ENCODE assay signal across 21 cellular contexts in the genomic region with DNA sequence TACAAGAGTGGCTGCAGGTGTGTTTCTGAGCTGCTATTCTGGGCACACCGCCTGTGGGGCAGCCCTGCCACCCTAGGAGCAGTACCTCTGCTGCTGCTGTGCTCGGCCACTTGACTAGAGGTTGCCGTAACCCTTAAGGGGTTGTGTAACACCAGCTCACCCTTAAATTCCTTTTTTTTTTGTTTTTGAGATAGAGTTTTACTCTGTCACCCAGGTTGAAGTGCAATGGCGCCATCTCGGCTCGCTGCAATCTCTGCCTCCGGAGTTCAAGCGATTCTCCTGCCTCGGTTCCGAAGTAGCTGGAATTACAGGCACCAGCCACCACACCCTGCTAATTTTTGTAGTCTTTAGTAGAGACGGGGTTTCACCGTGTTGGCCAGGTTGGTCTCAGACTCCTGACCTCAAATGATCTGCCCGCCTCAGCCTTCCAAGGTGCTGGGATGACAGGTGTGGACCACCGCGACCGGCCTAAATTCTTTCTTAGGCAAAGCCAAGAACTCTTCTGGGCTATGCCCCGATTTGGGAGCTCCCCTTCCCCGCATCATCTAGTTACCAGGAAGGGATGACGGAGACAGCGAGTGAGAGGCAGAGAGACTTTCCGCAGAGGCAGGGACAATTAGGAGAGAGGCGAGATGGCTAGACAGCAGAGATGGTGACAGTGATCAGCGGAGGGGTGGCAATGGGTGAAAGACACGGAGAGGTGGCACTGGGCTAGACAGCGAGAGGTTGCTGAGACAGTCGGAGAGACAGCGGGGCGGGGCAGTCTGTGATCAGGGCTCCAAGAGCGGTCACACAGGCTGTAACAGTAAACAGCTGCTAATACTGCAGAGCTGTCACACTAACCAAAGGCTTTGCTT. TPM values are rescaled to one million over a fixed set of nuclear protein-coding genes. Genes with fewer than 3 reads are reported as not detected.
A peak's percentile ranks its signal among the peaks of the same experiment; 100 is the strongest.
DNase-seq lines count a peak whose midpoint lies in the region; ATAC-seq, FAIRE-seq and TF ChIP-seq lines count a peak whose summit lies in the region.
"Had no signal": no experiment of that assay in that cellular context is flagged by ENCODE, and none has a peak within 500 bp of the region (broad histone marks: within the 10 kb centered on the region; RNA-seq: fewer than 3 reads in every experiment).

No MANE protein-coding gene starts in this region.

- H3K4me3 ChIP-seq in HUES6 (ENCODE audit: low read depth, low read length) (peak overlapping the region; percentile 14; the same call in 1 of the 2 replicates), K562 (no peak overlapping the region), neuronal stem cell (ENCODE audit: low read length in 2 of 2) (peak overlapping the region in 1 of 2 donors; percentile 38), mesenchymal stem cell (ENCODE audit: insufficient read depth in 1 of 2, low read depth in 1 of 2, low read length in 2 of 2) (no peak overlapping the region)
- H3K4me3 ChIP-seq: psoas muscle, suprapubic skin had no signal

- H3K27me3 ChIP-seq in HUES6 (ENCODE audit: control insufficient read depth, insufficient read depth, low read length) (no peaks in the 10 kb centered on the region), K562 (ENCODE audit: control insufficient read depth in 2 of 2, insufficient read depth in 2 of 2, low read length in 2 of 2) (peaks cover 25 to 52% of the 10 kb centered on the region in 2 experiments), neuronal stem cell (ENCODE audit: control insufficient read depth in 3 of 3, insufficient read depth in 3 of 3, low read depth in 1 of 3, low read length in 3 of 3) (no peaks in the 10 kb centered on the region), mesenchymal stem cell (ENCODE audit: control insufficient read depth in 1 of 2, insufficient read depth in 1 of 2, low read length in 2 of 2) (peaks cover 0 to 31% of the 10 kb centered on the region in 2 experiments)

- no peak for TF ChIP-seq POLR2A in K562 (conservative IDR thresholded peaks at IDR 0.05)

- no peak for TF ChIP-seq CTCF in K562 (IDR thresholded peaks at IDR 0.05 in 2 of 3, conservative IDR thresholded peaks at IDR 0.05 in 1 of 3; ENCODE audit: insufficient read depth in 2 of 3, low read depth in 1 of 3, low read length in 3 of 3)

- H4K20me1 ChIP-seq in K562 (replicated peaks; ENCODE audit: control insufficient read depth, insufficient read depth, low read length) = no peaks in the 10 kb centered on the region

- H3K36me3 ChIP-seq in HUES6 (ENCODE audit: control insufficient read depth, insufficient read depth, low read length) = no peaks in the 10 kb centered on the region
- H3K36me3 ChIP-seq in K562 (ENCODE audit: control insufficient read depth, insufficient read depth, low read length) = no peaks in the 10 kb centered on the region
- no peaks in the 10 kb centered on the region for H3K36me3 ChIP-seq in neuronal stem cell (replicated peaks in 1 of 2; ENCODE audit: control insufficient read depth in 2 of 2, insufficient read depth in 2 of 2, low read length in 2 of 2)
- no peaks in the 10 kb centered on the region for H3K36me3 ChIP-seq in mesenchymal stem cell (ENCODE audit: control insufficient read depth in 1 of 2, insufficient read depth in 2 of 2, low read depth in 1 of 2, low read length in 2 of 2)
- H3K36me3 ChIP-seq: BE2C, suprapubic skin had no signal

- no peak for TF ChIP-seq RAD21 in K562 (CRISPR knock-in tag; conservative IDR thresholded peaks at IDR 0.05 in 1 of 2, IDR thresholded peaks at IDR 0.05 in 1 of 2)

- H2BK12ac ChIP-seq in neuronal stem cell (ENCODE audit: low read length) (no peak overlapping the region), mesenchymal stem cell (ENCODE audit: low read length in 2 of 2) (no peak overlapping the region)

- no peaks in the 10 kb centered on the region for H3K9me1 ChIP-seq in K562 (ENCODE audit: control insufficient read depth, insufficient read depth, low read length)

- no peak overlapping the region for H2BK15ac ChIP-seq in neuronal stem cell (ENCODE audit: low read length)
- no peak overlapping the region for H2BK15ac ChIP-seq in mesenchymal stem cell (ENCODE audit: low read depth, poor library complexity, severe bottlenecking)

- TSS peak; percentile 86 for BruUV-seq in K562 (replicated peaks; lab: Mats Ljungman, UMichigan)

- H2AK5ac ChIP-seq in neuronal stem cell (ENCODE audit: low read depth, low read length) (no peak overlapping the region), mesenchymal stem cell (ENCODE audit: low read length, severe bottlenecking) (no peak overlapping the region)

- H3K18ac ChIP-seq in neuronal stem cell (ENCODE audit: low read length) = no peak overlapping the region
- H3K18ac ChIP-seq in mesenchymal stem cell (ENCODE audit: low read depth in 1 of 2, low read length in 2 of 2) = no peak overlapping the region

- peak; percentile 24 for DNase-seq in Daoy (ENCODE audit: low read depth)
- DNase-seq in K562 (ENCODE audit: extremely low read depth in 1 of 4, low spot score in 3 of 4) = no peak
- no peak for DNase-seq in neuronal stem cell (ENCODE audit: low spot score)
- no peak for DNase-seq in NCI-H187 (lab: John Stamatoyannopoulos, UW)
- no peak for DNase-seq in mesenchymal stem cell
- no peak for DNase-seq in activated CD4-positive, alpha-beta T cell treated with anti-CD3 and anti-CD28 coated beads for 1 hour
- DNase-seq: activated CD4-positive, CD25-positive, alpha-beta regulatory T cell treated with anti-CD3 and anti-CD28 coated beads, Interleukin-2, amount 50 U/mL, for 72 hours; activated effector memory CD4-positive, alpha-beta T cell treated with Interleukin-2 at 50 U/mL for 16 hours; amniotic stem cell; BE2C; effector CD4-positive, alpha-beta T cell had no signal

- no peak overlapping the region for H4K8ac ChIP-seq in neuronal stem cell (ENCODE audit: low read depth, low read length)
- H4K8ac ChIP-seq in mesenchymal stem cell (ENCODE audit: low read length) = no peak overlapping the region

- POLR2A ChIA-PET in K562 (lab: Yijun Ruan, JAX) = no interaction called here

- H2BK5ac ChIP-seq in neuronal stem cell (ENCODE audit: low read length) = no peak overlapping the region
- no peak overlapping the region for H2BK5ac ChIP-seq in mesenchymal stem cell (ENCODE audit: low read depth, low read length, poor library complexity, severe bottlenecking)

- H3K14ac ChIP-seq in neuronal stem cell (ENCODE audit: low read length) = peak overlapping the region; percentile 21
- H3K14ac ChIP-seq in mesenchymal stem cell (ENCODE audit: low read length in 2 of 2) = no peak overlapping the region

- no peak for TF ChIP-seq EP300 in K562 (IDR thresholded peaks at IDR 0.05; ENCODE audit: low read length)

- H3K9ac ChIP-seq in HUES6 (ENCODE audit: low read length) (peak overlapping the region; percentile 89), K562 (ENCODE audit: insufficient read depth in 1 of 2, low read depth in 2 of 2, low read length in 2 of 2) (no peak overlapping the region), neuronal stem cell (ENCODE audit: low read depth, low read length, poor library complexity) (no peak overlapping the region), mesenchymal stem cell (ENCODE audit: low read length) (no peak overlapping the region)

- H3K23ac ChIP-seq in neuronal stem cell (ENCODE audit: low read depth, low read length, poor library complexity) = peak overlapping the region; percentile 44
- H3K23ac ChIP-seq in mesenchymal stem cell (ENCODE audit: low read length in 2 of 2) = no peak overlapping the region

- no peaks in the 10 kb centered on the region for H3K79me2 ChIP-seq in K562 (ENCODE audit: control insufficient read depth, insufficient read depth, low read length)

- intact Hi-C loops in K562 (cut with micrococcal nuclease) = no loop called here

- peaks cover 13% of the 10 kb centered on the region for H3K9me3 ChIP-seq in HUES6 (ENCODE audit: control insufficient read depth, insufficient read depth, low read depth, low read length)
- H3K9me3 ChIP-seq in K562 (replicated peaks; ENCODE audit: control insufficient read depth, insufficient read depth, low read depth, low read length) = no peaks in the 10 kb centered on the region
- peaks cover 0 to 5% of the 10 kb centered on the region in 2 donors for H3K9me3 ChIP-seq in neuronal stem cell (replicated peaks in 1 of 2; ENCODE audit: control insufficient read depth in 2 of 2, insufficient read depth in 1 of 2, low read depth in 1 of 2, low read length in 2 of 2)
- peaks cover 2% of the 10 kb centered on the region for H3K9me3 ChIP-seq in mesenchymal stem cell (ENCODE audit: control insufficient read depth, low read length)
- H3K9me3 ChIP-seq: BE2C, psoas muscle, suprapubic skin had no signal

- in situ Hi-C loops in K562 (cut with MboI) = no loop called here

- WGBS in K562 (ENCODE audit: insufficient coverage, low coverage, missing lambda C conversion rate) = 2% methylated on average over 21 of the region's 29 CpGs
- no CpG with 5 or more reads among the region's 29 CpGs for WGBS in neuronal stem cell (ENCODE audit: extremely low coverage in 2 of 2, insufficient read length in 2 of 2, insufficient replicate concordance in 1 of 2), 2 donors
- WGBS in mesenchymal stem cell = 73% methylated on average over 25 of the region's 29 CpGs

- H3K79me1 ChIP-seq in neuronal stem cell (ENCODE audit: low read depth, low read length) (no peaks in the 10 kb centered on the region), mesenchymal stem cell (replicated peaks; ENCODE audit: low read length, poor library complexity, severe bottlenecking) (no peaks in the 10 kb centered on the region)

- CTCF ChIA-PET in K562 (lab: Yijun Ruan, JAX; ENCODE audit: low intra/inter-chr PET ratio) = no interaction called here

- H3K4ac ChIP-seq in neuronal stem cell (ENCODE audit: low read length) (no peak overlapping the region), mesenchymal stem cell (ENCODE audit: low read depth in 1 of 2, low read length in 2 of 2) (no peak overlapping the region)

- H3K4me1 ChIP-seq in HUES6 (ENCODE audit: control insufficient read depth, insufficient read depth, low read length) (no peaks in the 10 kb centered on the region; the same call in 1 of the 2 replicates), K562 (replicated peaks in 1 of 2; ENCODE audit: control insufficient read depth in 2 of 2, insufficient read depth in 2 of 2, low read length in 2 of 2) (no peaks in the 10 kb centered on the region), neuronal stem cell (ENCODE audit: control insufficient read depth in 2 of 2, insufficient read depth in 1 of 2, low read depth in 1 of 2, low read length in 2 of 2) (no peaks in the 10 kb centered on the region), mesenchymal stem cell (ENCODE audit: control insufficient read depth, insufficient read depth, low read depth, low read length) (no peaks in the 10 kb centered on the region)
- H3K4me1 ChIP-seq: BE2C, psoas muscle, suprapubic skin had no signal

- no peak overlapping the region for H2BK120ac ChIP-seq in neuronal stem cell (ENCODE audit: low read depth, low read length)
- H2BK120ac ChIP-seq in mesenchymal stem cell (ENCODE audit: low read depth, low read length) = no peak overlapping the region

- no peak overlapping the region for H3K4me2 ChIP-seq in K562 (ENCODE audit: insufficient read depth, low read length)
- no peak overlapping the region for H3K4me2 ChIP-seq in neuronal stem cell (ENCODE audit: insufficient read depth, low read length, poor library complexity, severe bottlenecking)
- no peak overlapping the region for H3K4me2 ChIP-seq in mesenchymal stem cell (ENCODE audit: low read length, poor library complexity, severe bottlenecking)

- FAIRE-seq in K562 (lab: Jason Lieb, UNC) = no peak
- FAIRE-seq: G401.6 had no signal

- H4K91ac ChIP-seq in neuronal stem cell (ENCODE audit: low read depth, low read length, poor library complexity) (no peak overlapping the region), mesenchymal stem cell (ENCODE audit: low read length) (no peak overlapping the region)

- H3K27ac ChIP-seq in HUES6 (ENCODE audit: low read depth, low read length) = peak overlapping the region; percentile 68; the same call in 1 of the 2 replicates
- H3K27ac ChIP-seq in K562 (ENCODE audit: extremely low read depth, low read depth, low read length) = no peak overlapping the region
- no peak overlapping the region for H3K27ac ChIP-seq in neuronal stem cell (replicated peaks; ENCODE audit: low read length)
- no peak overlapping the region for H3K27ac ChIP-seq in mesenchymal stem cell (ENCODE audit: low read length, poor library complexity, severe bottlenecking)
- H3K27ac ChIP-seq: psoas muscle, suprapubic skin had no signal

- no peak for ATAC-seq in K562
- no peak for ATAC-seq in GM21825 (IDR thresholded peaks at IDR 0.05; ENCODE audit: unreplicated experiment)
- ATAC-seq: esophagus mucosa, psoas muscle had no signal

- H2AFZ ChIP-seq in K562 (ENCODE audit: low read depth, low read length) = no peak overlapping the region
- H2AFZ ChIP-seq in neuronal stem cell (ENCODE audit: low read length) = no peak overlapping the region
- H2AFZ ChIP-seq in mesenchymal stem cell (ENCODE audit: low read depth, low read length) = no peak overlapping the region

RNA-seq across cellular contexts. Expression of gene LILRA5, which starts 4.4 kb away (rescaled TPM):
- not detected in 2 replicates for total RNA-seq in Daoy (2014; rRNA removed; shearing (Covaris generic))
- not detected in 2 replicates for total RNA-seq in K562 (2011; cell fraction: chromatin; rRNA removed; ENCODE audit: low replicate concordance)
- not detected in 2 replicates for total RNA-seq in K562 (2011; cell fraction: nucleolus; rRNA removed)
- not detected in 2 replicates for total RNA-seq in K562 (2011; cell fraction: nucleoplasm; rRNA removed)
- total RNA-seq in K562 (2014; rRNA removed) (not detected in 2 replicates), K562 (2014; rRNA removed; fragmentation: Illumina TruSeq; extraction: Trizol) (not detected in 2 replicates), K562 (2015; rRNA removed; fragmentation: Illumina TruSeq; extraction: Trizol) (not detected in 2 replicates), K562 (2021) (not detected in 2 replicates)
- polyA plus RNA-seq in K562 (2011; rRNA removed) (not detected in 2 replicates), K562 (2014; fragmentation: Illumina TruSeq; extraction: Trizol) (not detected in 2 replicates), K562 (2014; fragmentation: Nextera tagmentation; extraction: Ambion mirVana) (not detected), K562 (2014; rRNA removed) (not detected in 2 replicates)
- polyA plus RNA-seq in K562 (2011; cell fraction: cytosol; rRNA removed) = not detected in 2 replicates
- polyA plus RNA-seq in K562 (2011; cell fraction: nucleus; rRNA removed) = not detected in 2 replicates
- polyA plus RNA-seq in K562 (2012) = not detected in 2 replicates
- not detected in 2 replicates for polyA minus RNA-seq in K562 (2011; rRNA and poly(A)+ RNA removed)
- polyA minus RNA-seq in K562 (2011; cell fraction: cytosol; rRNA and poly(A)+ RNA removed) = not detected in 2 replicates
- polyA minus RNA-seq in K562 (2011; cell fraction: nucleus; rRNA and poly(A)+ RNA removed) = not detected in 2 replicates
- not detected for polyA plus RNA-seq in neuronal stem cell (2013, experiment 1 of 2)
- not detected for polyA plus RNA-seq in neuronal stem cell (2013, experiment 2 of 2)
- not detected for polyA plus RNA-seq in mesenchymal stem cell (2013, experiment 1 of 2)
- not detected for polyA plus RNA-seq in mesenchymal stem cell (2013, experiment 2 of 2)
- total RNA-seq: LHCN-M2; lung microvascular endothelial cell; natural killer cell treated with Interleukin-12 subunit alpha and Interleukin-12 subunit beta and Interleukin-15 and Interleukin-18, amount 100 ng/mL, for 72 hours; SK-MEL-5; suprapubic skin had no signal

RNA-seq across cellular contexts. Expression of gene LILRA4, which starts 21.6 kb away (rescaled TPM):
- not detected in 2 replicates for total RNA-seq in Daoy (2014; rRNA removed; shearing (Covaris generic))
- total RNA-seq in K562 (2011; cell fraction: chromatin; rRNA removed; ENCODE audit: low replicate concordance) = not detected in 2 replicates
- not detected in 2 replicates for total RNA-seq in K562 (2011; cell fraction: nucleolus; rRNA removed)
- not detected in 2 replicates for total RNA-seq in K562 (2011; cell fraction: nucleoplasm; rRNA removed)
- not detected in 2 replicates for total RNA-seq in K562 (2014; rRNA removed)
- total RNA-seq in K562 (2014; rRNA removed; fragmentation: Illumina TruSeq; extraction: Trizol) = not detected in 2 replicates
- total RNA-seq in K562 (2015; rRNA removed; fragmentation: Illumina TruSeq; extraction: Trizol) = not detected in 2 replicates
- total RNA-seq in K562 (2021) = not detected in 2 replicates
- not detected in 2 replicates for polyA plus RNA-seq in K562 (2011; rRNA removed)
- polyA plus RNA-seq in K562 (2011; cell fraction: cytosol; rRNA removed) = not detected in 2 replicates
- not detected in 2 replicates for polyA plus RNA-seq in K562 (2011; cell fraction: nucleus; rRNA removed)
- polyA plus RNA-seq in K562 (2012) = 0.53 TPM in 1 of 2 replicates, not detected in the other
- not detected in 2 replicates for polyA plus RNA-seq in K562 (2014; fragmentation: Illumina TruSeq; extraction: Trizol)
- polyA plus RNA-seq in K562 (2014; fragmentation: Nextera tagmentation; extraction: Ambion mirVana) = not detected
- polyA plus RNA-seq in K562 (2014; rRNA removed) = not detected in 2 replicates
- polyA minus RNA-seq in K562 (2011; rRNA and poly(A)+ RNA removed) = not detected in 2 replicates
- polyA minus RNA-seq in K562 (2011; cell fraction: cytosol; rRNA and poly(A)+ RNA removed) = not detected in 2 replicates
- polyA minus RNA-seq in K562 (2011; cell fraction: nucleus; rRNA and poly(A)+ RNA removed) = not detected in 2 replicates
- polyA plus RNA-seq in neuronal stem cell (2013, experiment 1 of 2) = not detected
- polyA plus RNA-seq in neuronal stem cell (2013, experiment 2 of 2) = not detected
- not detected for polyA plus RNA-seq in mesenchymal stem cell (2013, experiment 1 of 2)
- polyA plus RNA-seq in mesenchymal stem cell (2013, experiment 2 of 2) = not detected
- total RNA-seq: esophagus mucosa; LHCN-M2; lung microvascular endothelial cell; natural killer cell treated with Interleukin-12 subunit alpha and Interleukin-12 subunit beta and Interleukin-15 and Interleukin-18, amount 100 ng/mL, for 72 hours; SK-MEL-5 had no signal
- polyA plus RNA-seq: psoas muscle had no signal

RNA-seq across cellular contexts. Expression of gene LILRB2, which starts 36.4 kb away (rescaled TPM):
- total RNA-seq in Daoy (2014; rRNA removed; shearing (Covaris generic)) = not detected in 2 replicates
- total RNA-seq in K562 (2011; cell fraction: chromatin; rRNA removed; ENCODE audit: low replicate concordance) = not detected in 2 replicates
- not detected in 2 replicates for total RNA-seq in K562 (2011; cell fraction: nucleolus; rRNA removed)
- not detected in 2 replicates for total RNA-seq in K562 (2011; cell fraction: nucleoplasm; rRNA removed)
- total RNA-seq in K562 (2014; rRNA removed) (not detected in 2 replicates), K562 (2014; rRNA removed; fragmentation: Illumina TruSeq; extraction: Trizol) (not detected in 2 replicates), K562 (2015; rRNA removed; fragmentation: Illumina TruSeq; extraction: Trizol) (not detected in 2 replicates), K562 (2021) (not detected in 2 replicates)
- polyA plus RNA-seq in K562 (2011; rRNA removed) (not detected in 2 replicates), K562 (2014; fragmentation: Illumina TruSeq; extraction: Trizol) (not detected in 2 replicates), K562 (2014; fragmentation: Nextera tagmentation; extraction: Ambion mirVana) (not detected), K562 (2014; rRNA removed) (not detected in 2 replicates)
- not detected in 2 replicates for polyA plus RNA-seq in K562 (2011; cell fraction: cytosol; rRNA removed)
- polyA plus RNA-seq in K562 (2011; cell fraction: nucleus; rRNA removed) = not detected in 2 replicates
- not detected in 2 replicates for polyA plus RNA-seq in K562 (2012)
- not detected in 2 replicates for polyA minus RNA-seq in K562 (2011; rRNA and poly(A)+ RNA removed)
- not detected in 2 replicates for polyA minus RNA-seq in K562 (2011; cell fraction: cytosol; rRNA and poly(A)+ RNA removed)
- polyA minus RNA-seq in K562 (2011; cell fraction: nucleus; rRNA and poly(A)+ RNA removed) = not detected in 2 replicates
- polyA plus RNA-seq in neuronal stem cell (2013, experiment 1 of 2) = not detected
- not detected for polyA plus RNA-seq in neuronal stem cell (2013, experiment 2 of 2)
- polyA plus RNA-seq in mesenchymal stem cell (2013, experiment 1 of 2) = not detected
- polyA plus RNA-seq in mesenchymal stem cell (2013, experiment 2 of 2) = not detected
- total RNA-seq: LHCN-M2, lung microvascular endothelial cell, SK-MEL-5 had no signal

RNA-seq across cellular contexts. Expression of gene LAIR1, which starts 47.4 kb away (rescaled TPM):
- not detected in 2 replicates for total RNA-seq in Daoy (2014; rRNA removed; shearing (Covaris generic))
- not detected in 2 replicates for total RNA-seq in K562 (2011; cell fraction: chromatin; rRNA removed; ENCODE audit: low replicate concordance)
- total RNA-seq in K562 (2011; cell fraction: nucleolus; rRNA removed) = not detected in 2 replicates
- not detected in 2 replicates for total RNA-seq in K562 (2011; cell fraction: nucleoplasm; rRNA removed)
- total RNA-seq in K562 (2014; rRNA removed) = not detected in 2 replicates
- total RNA-seq in K562 (2014; rRNA removed; fragmentation: Illumina TruSeq; extraction: Trizol) = not detected in 2 replicates
- 0.23 and 0.54 TPM in 2 replicates for total RNA-seq in K562 (2015; rRNA removed; fragmentation: Illumina TruSeq; extraction: Trizol)
- total RNA-seq in K562 (2021) = 0.20 and 0.24 TPM in 2 replicates
- not detected in 2 replicates for polyA plus RNA-seq in K562 (2011; rRNA removed)
- not detected in 2 replicates for polyA plus RNA-seq in K562 (2011; cell fraction: cytosol; rRNA removed)
- polyA plus RNA-seq in K562 (2011; cell fraction: nucleus; rRNA removed) = not detected in 2 replicates
- 0.40 and 7.6 TPM in 2 replicates for polyA plus RNA-seq in K562 (2012)
- 0.12 TPM in 1 of 2 replicates, not detected in the other for polyA plus RNA-seq in K562 (2014; fragmentation: Illumina TruSeq; extraction: Trizol)
- not detected for polyA plus RNA-seq in K562 (2014; fragmentation: Nextera tagmentation; extraction: Ambion mirVana)
- 0.12 TPM in 1 of 2 replicates, not detected in the other for polyA plus RNA-seq in K562 (2014; rRNA removed)
- not detected in 2 replicates for polyA minus RNA-seq in K562 (2011; rRNA and poly(A)+ RNA removed)
- not detected in 2 replicates for polyA minus RNA-seq in K562 (2011; cell fraction: cytosol; rRNA and poly(A)+ RNA removed)
- not detected in 2 replicates for polyA minus RNA-seq in K562 (2011; cell fraction: nucleus; rRNA and poly(A)+ RNA removed)
- polyA plus RNA-seq in neuronal stem cell (2013, experiment 1 of 2) = not detected
- polyA plus RNA-seq in neuronal stem cell (2013, experiment 2 of 2) = not detected
- not detected for polyA plus RNA-seq in mesenchymal stem cell (2013, experiment 1 of 2)
- not detected for polyA plus RNA-seq in mesenchymal stem cell (2013, experiment 2 of 2)
- total RNA-seq: LHCN-M2, lung microvascular endothelial cell, SK-MEL-5 had no signal
